Comparison of ENCODE assay signal across 8 cellular contexts in the genomic region with DNA sequence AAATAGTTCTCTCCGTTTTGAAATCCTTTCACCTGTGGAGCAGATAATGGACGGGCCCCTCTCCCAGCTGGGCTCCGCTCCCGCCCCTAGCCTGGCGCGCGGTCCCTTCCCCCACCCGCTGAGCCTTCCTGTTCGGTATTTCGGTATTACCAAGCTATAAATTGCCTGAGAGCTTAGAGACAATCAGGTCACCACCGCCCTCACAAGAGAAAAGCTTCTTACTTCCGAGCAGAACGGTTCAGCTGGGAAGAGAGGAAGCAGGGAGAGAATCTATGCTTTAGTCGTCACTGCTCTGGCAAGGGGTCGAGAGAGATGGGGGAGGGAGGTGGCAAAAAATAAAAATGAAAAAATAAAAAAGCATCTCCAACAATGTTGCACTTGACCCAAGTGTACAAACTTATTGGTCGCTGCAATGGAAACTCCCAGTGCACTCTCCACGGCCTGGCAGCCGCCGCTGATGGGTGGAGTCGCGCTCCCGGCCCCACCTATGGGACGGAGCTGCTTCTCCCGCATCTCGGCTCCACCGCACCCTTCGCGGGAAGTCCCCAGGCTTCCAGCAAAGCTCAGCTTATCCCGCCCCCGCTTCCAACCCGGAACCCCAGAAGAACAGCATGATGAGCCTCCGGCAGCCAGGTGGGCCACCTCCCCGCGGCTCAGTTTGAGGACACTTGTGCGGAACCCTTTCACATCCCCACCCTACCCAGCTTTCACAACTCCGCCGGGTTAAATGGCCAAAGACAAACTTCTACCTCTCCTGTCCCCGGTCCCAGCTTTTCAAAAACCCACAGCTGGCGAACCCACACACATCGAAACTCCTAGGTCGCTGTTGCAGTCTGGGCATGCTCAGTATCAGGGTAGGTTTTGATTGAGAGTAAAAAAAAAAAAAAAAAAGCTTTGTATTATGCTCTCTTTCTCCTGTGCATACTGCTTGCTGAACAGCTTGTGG. TPM values are rescaled to one million over a fixed set of nuclear protein-coding genes. Genes with fewer than 3 reads are reported as not detected.
DNase-seq lines count a peak whose midpoint lies in the region; ATAC-seq and TF ChIP-seq lines count a peak whose summit lies in the region.

No MANE protein-coding gene starts in this region.

- H3K27me3 ChIP-seq in colonic mucosa (peaks cover 3% of the 10 kb centered on the region), right lobe of liver (peaks cover 0 to 4% of the 10 kb centered on the region in 2 donors)

- H3K4me1 ChIP-seq in colonic mucosa: no peaks in the 10 kb centered on the region
- H3K4me1 ChIP-seq in right lobe of liver: peaks cover 0 to 9% (median 3%) of the 10 kb centered on the region in 4 donors

- no peaks in the 10 kb centered on the region for H3K36me3 Mint-ChIP-seq in type B pancreatic cell

- peak overlapping the region; percentile 94 for H3K4me3 Mint-ChIP-seq in type B pancreatic cell

- H3K27ac ChIP-seq in colonic mucosa: no peak overlapping the region
- H3K27ac ChIP-seq in right lobe of liver: no peak overlapping the region

- DNase-seq in Right ventricle myocardium inferior (ENCODE audit: missing footprints) (peak; percentile 66), cardiac septum (ENCODE audit: low spot score) (no peak), NCI-H510A (lab: John Stamatoyannopoulos, UW) (peak; percentile 80), colonic mucosa (peak; percentile 62), right lobe of liver (peak in 1 of 3 donors; percentile 43), type B pancreatic cell (ENCODE audit: extremely low spot score, unreplicated experiment) (peak; percentile 66), NAMALWA (ENCODE audit: low spot score) (no peak)

- TF ChIP-seq CTCF in colonic mucosa (IDR thresholded peaks at IDR 0.05) (no peak), right lobe of liver (IDR thresholded peaks at IDR 0.05) (no peak), type B pancreatic cell (conservative IDR thresholded peaks at IDR 0.05) (no peak)

- WGBS in right lobe of liver (ENCODE audit: insufficient coverage, low coverage, low lambda C conversion rate, missing lambda C conversion rate): 3% methylated on average over 33 of the region's 41 CpGs

- no peak overlapping the region for H3K9ac ChIP-seq in colonic mucosa (ENCODE audit: low read depth in 2 of 2, low read length in 2 of 2)

- no peak for TF ChIP-seq POLR2A in right lobe of liver (IDR thresholded peaks at IDR 0.05)

- H3K4me1 Mint-ChIP-seq in type B pancreatic cell (ENCODE audit: unreplicated experiment): peaks cover 4% of the 10 kb centered on the region

- peaks cover 60% of the 10 kb centered on the region for H3K27me3 Mint-ChIP-seq in type B pancreatic cell

- intact Hi-C loops in Right ventricle myocardium inferior (cut with DNase I) (no loop called here), cardiac septum (cut with DNase I) (no loop called here), colonic mucosa (cut with DNase I) (no loop called here), right lobe of liver (cut with DNase I) (no loop called here)

- H3K36me3 ChIP-seq in colonic mucosa: no peaks in the 10 kb centered on the region
- no peaks in the 10 kb centered on the region for H3K36me3 ChIP-seq in right lobe of liver

- no peaks in the 10 kb centered on the region for H3K9me3 Mint-ChIP-seq in type B pancreatic cell

- ATAC-seq in Right ventricle myocardium inferior (peak; percentile 67), HG03108 (IDR thresholded peaks at IDR 0.05; ENCODE audit: unreplicated experiment) (peak; percentile 58), right lobe of liver (peak; percentile 66 to 93 (median 72))

- H3K4me3 ChIP-seq in colonic mucosa: peak overlapping the region; percentile 36
- peak overlapping the region; percentile 5 to 26 (median 25) for H3K4me3 ChIP-seq in right lobe of liver

- H3K27ac Mint-ChIP-seq in type B pancreatic cell: peak overlapping the region; percentile 87

- H3K9me3 ChIP-seq in colonic mucosa (no peaks in the 10 kb centered on the region), right lobe of liver (no peaks in the 10 kb centered on the region)

RNA-seq across cellular contexts. Expression of a gene that starts 0.8 kb away (rescaled TPM):
- total RNA-seq in Right ventricle myocardium inferior: 0.24 TPM
- not detected for total RNA-seq in cardiac septum
- 1 to 10 TPM in 1 of 2 donors, under 1 TPM in 1; 0.94 to 3.2 TPM for total RNA-seq in colonic mucosa
- 1 to 10 TPM in 2 of 6 experiments, under 1 TPM in 4; 0.35 to 1.9 (median 0.81) TPM for total RNA-seq in right lobe of liver
- 6.0 and 35.5 TPM in 2 replicates for total RNA-seq in type B pancreatic cell (ENCODE audit: low replicate concordance)

Comparison
In these comparisons a context has a peak if more than half of its experiments do, and no peak if none do; other contexts are left out.
1. DNase-seq: peak in Right ventricle myocardium inferior (single experiment), NCI-H510A (single experiment), colonic mucosa (single experiment) and type B pancreatic cell (single experiment); none in cardiac septum (single experiment) and NAMALWA (single experiment).
2. Peak in every context shown above with its lines, with median percentiles within 50 percentile points of each other: ATAC-seq.